In genomic region chr2:95121495-95122196, GRCh38 we compare ENCODE assay signal across 1 cellular context.
A peak's percentile ranks its signal among the peaks of the same experiment; 100 is the strongest.
TF ChIP-seq lines count a peak whose summit lies in the region.

TSS of gene MRPS5 (minus strand) at chr2:95121808. CDS start at chr2:95121791, 17 bp downstream.

TF ChIP-seq in A549, 52 proteins besides CTCF, POLR2A, EP300 and RAD21 (continued from another document):
- TF ChIP-seq KDM1A (IDR thresholded peaks at IDR 0.05; ENCODE audit: low read depth) (peak; percentile 98), BCL3 (IDR thresholded peaks at IDR 0.05) (peak; percentile 73; the same call in 2 of the 3 replicates), EHMT2 (IDR thresholded peaks at IDR 0.05; ENCODE audit: low read depth) (no peak), HOXA7 (CRISPR knock-in tag; IDR thresholded peaks at IDR 0.05) (no peak), HOXB5 (CRISPR knock-in tag; IDR thresholded peaks at IDR 0.05) (no peak), JUNB (IDR thresholded peaks at IDR 0.05) (no peak), RARB (CRISPR knock-in tag; IDR thresholded peaks at IDR 0.05) (no peak), CHD4 (IDR thresholded peaks at IDR 0.05; ENCODE audit: borderline replicate concordance) (peak; percentile 81; the same call in 1 of the 2 replicates), ZC3H11A (IDR thresholded peaks at IDR 0.05) (no peak), FOXS1 (CRISPR knock-in tag; IDR thresholded peaks at IDR 0.05) (peak; percentile 58; the same call in 1 of the 2 replicates), SREBF2 (IDR thresholded peaks at IDR 0.05) (no peak), NFE2L2 (conservative IDR thresholded peaks at IDR 0.05; ENCODE audit: low read length) (no peak), RFX5 (IDR thresholded peaks at IDR 0.05) (no peak), ZFP36 (IDR thresholded peaks at IDR 0.05; ENCODE audit: borderline replicate concordance, partially characterized antibody) (peak; percentile 96), CHD2 (IDR thresholded peaks at IDR 0.05; ENCODE audit: low read length, partially characterized antibody) (no peak), ZSCAN20 (CRISPR knock-in tag; IDR thresholded peaks at IDR 0.05) (no peak), ESRRA (IDR thresholded peaks at IDR 0.05; ENCODE audit: borderline replicate concordance, low read length) (peak; percentile 53; the same call in 1 of the 2 replicates), FOSB (CRISPR knock-in tag; IDR thresholded peaks at IDR 0.05) (no peak), HMGXB4 (CRISPR knock-in tag; IDR thresholded peaks at IDR 0.05; ENCODE audit: borderline replicate concordance) (peak; percentile 95), USF2 (IDR thresholded peaks at IDR 0.05) (no peak), MYC (IDR thresholded peaks at IDR 0.05; ENCODE audit: borderline replicate concordance, low read length) (peak; percentile 89; the same call in 1 of the 2 replicates), SMC3 (IDR thresholded peaks at IDR 0.05) (peak; percentile 9; the same call in 1 of the 3 replicates)
- TF ChIP-seq, protein P1, sequence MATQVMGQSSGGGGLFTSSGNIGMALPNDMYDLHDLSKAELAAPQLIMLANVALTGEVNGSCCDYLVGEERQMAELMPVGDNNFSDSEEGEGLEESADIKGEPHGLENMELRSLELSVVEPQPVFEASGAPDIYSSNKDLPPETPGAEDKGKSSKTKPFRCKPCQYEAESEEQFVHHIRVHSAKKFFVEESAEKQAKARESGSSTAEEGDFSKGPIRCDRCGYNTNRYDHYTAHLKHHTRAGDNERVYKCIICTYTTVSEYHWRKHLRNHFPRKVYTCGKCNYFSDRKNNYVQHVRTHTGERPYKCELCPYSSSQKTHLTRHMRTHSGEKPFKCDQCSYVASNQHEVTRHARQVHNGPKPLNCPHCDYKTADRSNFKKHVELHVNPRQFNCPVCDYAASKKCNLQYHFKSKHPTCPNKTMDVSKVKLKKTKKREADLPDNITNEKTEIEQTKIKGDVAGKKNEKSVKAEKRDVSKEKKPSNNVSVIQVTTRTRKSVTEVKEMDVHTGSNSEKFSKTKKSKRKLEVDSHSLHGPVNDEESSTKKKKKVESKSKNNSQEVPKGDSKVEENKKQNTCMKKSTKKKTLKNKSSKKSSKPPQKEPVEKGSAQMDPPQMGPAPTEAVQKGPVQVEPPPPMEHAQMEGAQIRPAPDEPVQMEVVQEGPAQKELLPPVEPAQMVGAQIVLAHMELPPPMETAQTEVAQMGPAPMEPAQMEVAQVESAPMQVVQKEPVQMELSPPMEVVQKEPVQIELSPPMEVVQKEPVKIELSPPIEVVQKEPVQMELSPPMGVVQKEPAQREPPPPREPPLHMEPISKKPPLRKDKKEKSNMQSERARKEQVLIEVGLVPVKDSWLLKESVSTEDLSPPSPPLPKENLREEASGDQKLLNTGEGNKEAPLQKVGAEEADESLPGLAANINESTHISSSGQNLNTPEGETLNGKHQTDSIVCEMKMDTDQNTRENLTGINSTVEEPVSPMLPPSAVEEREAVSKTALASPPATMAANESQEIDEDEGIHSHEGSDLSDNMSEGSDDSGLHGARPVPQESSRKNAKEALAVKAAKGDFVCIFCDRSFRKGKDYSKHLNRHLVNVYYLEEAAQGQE (IDR thresholded peaks at IDR 0.05): no peak
- TF ChIP-seq, protein P2, sequence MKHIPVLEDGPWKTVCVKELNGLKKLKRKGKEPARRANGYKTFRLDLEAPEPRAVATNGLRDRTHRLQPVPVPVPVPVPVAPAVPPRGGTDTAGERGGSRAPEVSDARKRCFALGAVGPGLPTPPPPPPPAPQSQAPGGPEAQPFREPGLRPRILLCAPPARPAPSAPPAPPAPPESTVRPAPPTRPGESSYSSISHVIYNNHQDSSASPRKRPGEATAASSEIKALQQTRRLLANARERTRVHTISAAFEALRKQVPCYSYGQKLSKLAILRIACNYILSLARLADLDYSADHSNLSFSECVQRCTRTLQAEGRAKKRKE (CRISPR knock-in tag; IDR thresholded peaks at IDR 0.05; ENCODE audit: low read depth): no peak; the same call in 1 of the 2 replicates
